10 cellular contexts compared by ENCODE assay signal in the genomic region with DNA sequence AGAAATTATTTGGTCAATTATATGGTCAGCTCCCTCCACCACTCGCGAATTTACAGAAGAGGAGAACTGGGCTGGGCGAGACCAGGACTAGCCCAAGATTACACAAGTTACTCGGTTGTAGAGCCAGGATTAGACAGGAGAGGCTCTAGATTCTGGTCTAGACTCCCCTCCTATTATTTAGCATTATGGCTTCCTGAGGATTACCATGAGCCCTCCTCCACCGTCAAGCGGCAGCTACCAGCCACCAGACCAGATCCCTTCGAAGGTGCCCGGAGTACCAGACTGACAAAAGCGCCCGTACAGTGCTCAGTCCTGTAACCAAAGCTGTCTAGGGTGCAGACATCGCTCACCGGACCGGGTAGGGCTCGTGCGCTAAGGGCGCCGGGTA. TPM values are rescaled to one million over a fixed set of nuclear protein-coding genes. Genes with fewer than 3 reads are reported as not detected.
DNase-seq lines count a peak whose midpoint lies in the region; ATAC-seq lines count a peak whose summit lies in the region.
"Had no signal": no experiment of that assay in that cellular context is flagged by ENCODE, and none has a peak within 500 bp of the region (broad histone marks: within the 10 kb centered on the region; RNA-seq: fewer than 3 reads in every experiment).

No MANE protein-coding gene starts in this region.

- no peaks in the 10 kb centered on the region for H3K9me3 ChIP-seq in iPS-15b (ENCODE audit: control insufficient read depth, insufficient read depth, low read length)

- peaks cover 3% of the 10 kb centered on the region for H3K36me3 Mint-ChIP-seq in T-cell

- peaks cover 50 to 53% of the 10 kb centered on the region in 2 donors for H3K27me3 Mint-ChIP-seq in T-cell

- H3K27me3 ChIP-seq in iPS-15b (ENCODE audit: control insufficient read depth, insufficient read depth, low read length): peaks cover 84% of the 10 kb centered on the region

- peaks cover 9 to 27% (median 23%) of the 10 kb centered on the region in 3 donors for H3K4me1 Mint-ChIP-seq in T-cell

- peak overlapping the region; percentile 61 for H3K4me3 ChIP-seq in iPS-15b (ENCODE audit: low read depth, low read length)

- DNase-seq in NCI-H1694 treated with DMSO at 0.1 percent for 48 hours (lab: John Stamatoyannopoulos, UW): peak; percentile 10
- no peak for DNase-seq in NCI-H1694 (lab: John Stamatoyannopoulos, UW)
- no peak for DNase-seq in T-cell
- DNase-seq in stimulated activated CD8-positive, alpha-beta memory T cell treated with anti-CD3 and anti-CD28 coated beads, Interleukin-4, amount 100 ng/mL, for 48 hours: peak; percentile 29
- no peak for DNase-seq in NK-92 (lab: John Stamatoyannopoulos, UW; ENCODE audit: unreplicated experiment)
- DNase-seq in NCI-H774 (lab: John Stamatoyannopoulos, UW): no peak

- no peaks in the 10 kb centered on the region for H3K36me3 ChIP-seq in iPS-15b (ENCODE audit: control insufficient read depth, insufficient read depth, low read length)

- CTCF ChIA-PET in T-cell (lab: Charles Lee): interaction anchor here in 1 of 2 donors (0.6 kb wide), 1 partner anchor 55 kb away, joined by 6 read pairs; no protein-coding TSS in a partner anchor

- POLR2A ChIA-PET in T-cell (lab: Charles Lee): no interaction called here

- ATAC-seq in T-cell (replicated peaks in 1 of 4) (peak in 2 of 4 experiments; percentile 5 to 15), HG03457 (IDR thresholded peaks at IDR 0.05; ENCODE audit: unreplicated experiment) (no peak)

- no peak overlapping the region for H3K27ac Mint-ChIP-seq in T-cell

- peaks cover 12% of the 10 kb centered on the region for H3K4me1 ChIP-seq in iPS-15b (ENCODE audit: control insufficient read depth, insufficient read depth, low read length)

- H3K9me3 Mint-ChIP-seq in T-cell: no peaks in the 10 kb centered on the region

- H3K9ac ChIP-seq in iPS-15b (ENCODE audit: low read depth, low read length): no peak overlapping the region

- H3K4me3 Mint-ChIP-seq in T-cell: peak overlapping the region; percentile 51 to 77 (median 65)

RNA-seq across cellular contexts. Expression of a gene that starts 0.5 kb away (rescaled TPM):
- not detected for total RNA-seq in T-cell
- total RNA-seq: glomerular endothelial cell, subcutaneous adipose tissue had no signal

RNA-seq across cellular contexts. Expression of a gene that starts 28.1 kb away (rescaled TPM):
- total RNA-seq in T-cell: 10 to 100 TPM in 4 of 5 donors, 1 to 10 TPM in 1; 8.6 to 16.1 (median 12.5) TPM

Comparison
In these comparisons a context has a peak if more than half of its experiments do, and no peak if none do; other contexts are left out.
1. DNase-seq: peak in NCI-H1694 treated with DMSO at 0.1 percent for 48 hours (single experiment) and stimulated activated CD8-positive, alpha-beta memory T cell treated with anti-CD3 and anti-CD28 coated beads, Interleukin-4, amount 100 ng/mL, for 48 hours (single experiment); none in NCI-H1694 (single experiment), T-cell (0 of 34), NK-92 (single experiment) and NCI-H774 (single experiment).